Comparison of ENCODE assay signal across 2 cellular contexts in genomic region chr9:97072285-97072770, GRCh38.
TF ChIP-seq lines count a peak whose summit lies in the region.

No MANE protein-coding gene starts in this region.

TF ChIP-seq in IMR-90, 13 proteins besides CTCF, POLR2A, EP300 and RAD21:
- TF ChIP-seq FOS (IDR thresholded peaks at IDR 0.05; ENCODE audit: low read depth, low read length) (no peak), CHD1 (IDR thresholded peaks at IDR 0.05; ENCODE audit: low read depth, low read length) (no peak), RFX5 (IDR thresholded peaks at IDR 0.05; ENCODE audit: low read depth, low read length) (no peak)

TF ChIP-seq in K562, 482 proteins besides CTCF, POLR2A, EP300 and RAD21:
- peak; percentile 30; the same call in 1 of the 2 replicates for TF ChIP-seq CEBPB (tag; IDR thresholded peaks at IDR 0.05)
- no peak for TF ChIP-seq WHSC1 (IDR thresholded peaks at IDR 0.05; ENCODE audit: low read length)
